Comparison of ENCODE assay signal across 22 cellular contexts in genomic region chr12:85206543-85206942, GRCh38.
"Had no signal": no experiment of that assay in that cellular context is flagged by ENCODE, and none has a peak within 500 bp of the region (broad histone marks: within the 10 kb centered on the region; RNA-seq: fewer than 3 reads in every experiment).

No MANE protein-coding gene starts in this region.

- FAIRE-seq: HTR-8/SVneo, K562, RCC 7860 had no signal

- H3K27ac ChIP-seq: HL-60, KMS-11 had no signal

- H3K9ac ChIP-seq: KMS-11, SK-N-SH had no signal

- ATAC-seq: K562 had no signal

- DNase-seq: Kasumi-1, MM.1S, NCI-H1092 treated with DMSO at 0.1 percent for 48 hours, NCI-H1436, NCI-H187, NCI-H2029, NCI-H2081 treated with DMSO at 0.1 percent for 48 hours, NCI-H2171, NCI-H226, NCI-H446, NCI-H510A, NCI-H524 treated with DMSO at 0.1 percent for 48 hours, NCI-H69, NCI-H774, RPMI8226, SHP77, SK-N-SH had no signal

- H3K9me3 ChIP-seq: SK-N-SH had no signal

- H3K4me3 ChIP-seq: K562 had no signal
